Comparison of ENCODE assay signal across 9 cellular contexts in the genomic region with DNA sequence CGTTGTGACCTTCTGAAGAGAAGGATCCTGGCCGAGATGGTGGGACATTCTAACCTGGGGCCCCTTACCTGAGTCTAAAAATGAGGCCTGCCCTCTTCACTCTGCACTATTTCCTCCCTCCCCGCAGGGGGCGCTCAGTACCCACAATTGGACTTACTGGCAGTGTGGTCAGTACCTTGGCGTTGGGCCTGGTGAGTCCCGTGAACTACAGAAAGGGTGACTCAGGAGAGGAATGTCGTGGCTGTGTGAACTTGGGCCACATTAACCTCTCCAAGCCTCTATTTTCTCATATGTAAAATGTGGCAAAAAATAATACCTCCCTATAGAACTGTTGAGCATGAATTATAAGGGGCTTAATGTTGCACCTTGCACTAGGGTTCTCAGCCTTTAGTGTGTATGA. TPM values are rescaled to one million over a fixed set of nuclear protein-coding genes. Genes with fewer than 3 reads are reported as not detected.
DNase-seq lines count a peak whose midpoint lies in the region; ATAC-seq and TF ChIP-seq lines count a peak whose summit lies in the region.
"Had no signal": no experiment of that assay in that cellular context is flagged by ENCODE, and none has a peak within 500 bp of the region (broad histone marks: within the 10 kb centered on the region; RNA-seq: fewer than 3 reads in every experiment).

No MANE protein-coding gene starts in this region.

- H3K9me3 Mint-ChIP-seq in activated CD4-positive, alpha-beta memory T cell treated with anti-CD3 and anti-CD28 coated beads for 36 hours, result no peaks in the 10 kb centered on the region

- WGBS in lung, 2 donors, result 14 to 18% methylated on average over 7 of the region's 7 CpGs

- H3K9ac ChIP-seq in duodenal mucosa (ENCODE audit: low read depth in 1 of 2, low read length in 2 of 2), result peak overlapping the region; percentile 9 to 42

- POLR2A ChIA-PET in HEK293 (lab: Yijun Ruan, JAX), result interaction anchor here (0.7 to 1.6 kb wide), 2 partner anchors 64 to 85 kb away, joined by 3 read pairs; a partner anchor contains a TSS
- POLR2A ChIA-PET in activated CD4-positive, alpha-beta memory T cell treated with anti-CD3 and anti-CD28 coated beads for 36 hours (lab: Charles Lee), result no interaction called here

- H3K27me3 ChIP-seq in duodenal mucosa (ENCODE audit: control insufficient read depth in 1 of 2, insufficient read depth in 2 of 2, low read length in 2 of 2) (no peaks in the 10 kb centered on the region), lung (ENCODE audit: control insufficient read depth, insufficient read depth) (no peaks in the 10 kb centered on the region)

- CTCF ChIA-PET in HEK293 (lab: Yijun Ruan, JAX), result interaction anchor here (0.5 to 10.0 kb wide), 31 partner anchors 9 to 861 kb away, joined by 3 to 95 read pairs (median 4); a partner anchor contains a TSS
- CTCF ChIA-PET in activated CD4-positive, alpha-beta memory T cell treated with anti-CD3 and anti-CD28 coated beads for 36 hours (lab: Charles Lee), result interaction anchor here (0.5 to 3.4 kb wide), 16 partner anchors 18 to 180 kb away, joined by 3 to 19 read pairs (median 3); a partner anchor contains a TSS

- no peaks in the 10 kb centered on the region for H3K27me3 Mint-ChIP-seq in activated CD4-positive, alpha-beta memory T cell treated with anti-CD3 and anti-CD28 coated beads for 36 hours

- no peak overlapping the region for H3K27ac ChIP-seq in HEK293 (ENCODE audit: extremely low read depth, low read depth, low read length)
- H3K27ac ChIP-seq in duodenal mucosa (ENCODE audit: low read depth, low read length), result no peak overlapping the region
- H3K27ac ChIP-seq in lung (ENCODE audit: low read depth in 1 of 2, low read length in 1 of 2), result peak overlapping the region in 1 of 2 donors; percentile 73
- H3K27ac ChIP-seq: SK-N-MC had no signal

- TF ChIP-seq CTCF in HEK293 (tag by site-specific recombination; IDR thresholded peaks at IDR 0.05) (peak; percentile 89), lung (IDR thresholded peaks at IDR 0.05; ENCODE audit: control extremely low read depth, extremely low read depth) (peak; percentile 68)

- intact Hi-C loops in activated CD4-positive, alpha-beta memory T cell treated with anti-CD3 and anti-CD28 coated beads for 36 hours (cut with micrococcal nuclease), result loop anchor here (1.0 kb wide), 3 partner anchors 29 to 144 kb away; no protein-coding TSS in a partner anchor

- H3K36me3 ChIP-seq in HEK293 (ENCODE audit: control insufficient read depth in 2 of 2, insufficient read depth in 1 of 2, low read length in 2 of 2) (peaks cover 21 to 45% of the 10 kb centered on the region in 2 experiments), duodenal mucosa (ENCODE audit: control insufficient read depth in 1 of 2, insufficient read depth in 2 of 2, low read length in 2 of 2) (peaks cover 30 to 37% of the 10 kb centered on the region in 2 donors), lung (ENCODE audit: control insufficient read depth in 2 of 2, insufficient read depth in 2 of 2, low read length in 2 of 2) (peaks cover 10 to 36% of the 10 kb centered on the region in 2 donors)

- H3K4me3 ChIP-seq in HEK293 (ENCODE audit: low read depth, low read length) (no peak overlapping the region), duodenal mucosa (ENCODE audit: low read depth in 1 of 2, low read length in 2 of 2) (no peak overlapping the region), lung (no peak overlapping the region)
- H3K4me3 ChIP-seq: SK-N-MC had no signal

- H3K36me3 Mint-ChIP-seq in activated CD4-positive, alpha-beta memory T cell treated with anti-CD3 and anti-CD28 coated beads for 36 hours, result peaks cover 20% of the 10 kb centered on the region

- H3K4me3 Mint-ChIP-seq in activated CD4-positive, alpha-beta memory T cell treated with anti-CD3 and anti-CD28 coated beads for 36 hours, result no peak overlapping the region

- ATAC-seq in lung (ENCODE audit: insufficient read depth, low FRiP score), result peak; percentile 55
- no peak for ATAC-seq in HG02571 (IDR thresholded peaks at IDR 0.05; ENCODE audit: unreplicated experiment)

- no peak overlapping the region for H3K27ac Mint-ChIP-seq in activated CD4-positive, alpha-beta memory T cell treated with anti-CD3 and anti-CD28 coated beads for 36 hours

- peaks cover 26% of the 10 kb centered on the region for H3K4me1 Mint-ChIP-seq in activated CD4-positive, alpha-beta memory T cell treated with anti-CD3 and anti-CD28 coated beads for 36 hours (ENCODE audit: low read depth)

- H3K4me1 ChIP-seq in HEK293 (ENCODE audit: control insufficient read depth, insufficient read depth, low read length) (peaks cover 6% of the 10 kb centered on the region), duodenal mucosa (ENCODE audit: control insufficient read depth in 1 of 2, insufficient read depth in 2 of 2, low read length in 2 of 2) (peaks cover 20 to 24% of the 10 kb centered on the region in 2 donors), lung (ENCODE audit: control insufficient read depth in 2 of 2, insufficient read depth in 2 of 2, low read length in 2 of 2) (peaks cover 0 to 6% of the 10 kb centered on the region in 2 donors)

- DNase-seq in COLO668 (lab: John Stamatoyannopoulos, UW; ENCODE audit: unreplicated experiment), result peak; percentile 61
- DNase-seq in NCI-H748 (lab: John Stamatoyannopoulos, UW; ENCODE audit: unreplicated experiment), result peak; percentile 65
- DNase-seq in activated CD4-positive, alpha-beta memory T cell treated with anti-CD3 and anti-CD28 coated beads for 36 hours, result peak; percentile 88
- peak; percentile 96 for DNase-seq in lung (ENCODE audit: low spot score)
- peak; percentile 15 to 61 (median 26) for DNase-seq in stimulated activated CD4-positive, alpha-beta T cell treated with anti-CD3 and anti-CD28 coated beads, TNF-alpha, amount 100 ng/mL, for 1 hour (ENCODE audit: low read depth in 3 of 3, low spot score in 1 of 3)

- H3K9me3 ChIP-seq in HEK293 (ENCODE audit: control insufficient read depth, insufficient read depth, low read depth, low read length), result no peaks in the 10 kb centered on the region
- H3K9me3 ChIP-seq in duodenal mucosa (ENCODE audit: control insufficient read depth in 1 of 2, low read length in 2 of 2), result no peaks in the 10 kb centered on the region
- no peaks in the 10 kb centered on the region for H3K9me3 ChIP-seq in lung (ENCODE audit: control insufficient read depth in 2 of 2, insufficient read depth in 1 of 2, low read length in 1 of 2)

TF ChIP-seq in HEK293, 187 proteins besides CTCF, POLR2A, EP300 and RAD21 (continues in another document):
- TF ChIP-seq ZNF529 (tag by site-specific recombination; IDR thresholded peaks at IDR 0.05; ENCODE audit: insufficient replicate concordance), result no peak
- peak; percentile 22; the same call in 1 of the 2 replicates for TF ChIP-seq ZNF394 (tag by site-specific recombination; IDR thresholded peaks at IDR 0.05; ENCODE audit: borderline replicate concordance)
- TF ChIP-seq ZNF341 (tag by site-specific recombination; IDR thresholded peaks at IDR 0.05; ENCODE audit: low read depth), result no peak
- no peak for TF ChIP-seq ZNF830 (tag by site-specific recombination; IDR thresholded peaks at IDR 0.05; ENCODE audit: low read depth)
- no peak for TF ChIP-seq SP7 (tag by site-specific recombination; IDR thresholded peaks at IDR 0.05)
- TF ChIP-seq ZFP37 (tag by site-specific recombination; IDR thresholded peaks at IDR 0.05), result 0 out of 2 replicates have a peak, but pooled peaks have one; percentile 53
- no peak for TF ChIP-seq ZNF366 (tag by site-specific recombination; conservative IDR thresholded peaks at IDR 0.05)
- TF ChIP-seq, protein P1, sequence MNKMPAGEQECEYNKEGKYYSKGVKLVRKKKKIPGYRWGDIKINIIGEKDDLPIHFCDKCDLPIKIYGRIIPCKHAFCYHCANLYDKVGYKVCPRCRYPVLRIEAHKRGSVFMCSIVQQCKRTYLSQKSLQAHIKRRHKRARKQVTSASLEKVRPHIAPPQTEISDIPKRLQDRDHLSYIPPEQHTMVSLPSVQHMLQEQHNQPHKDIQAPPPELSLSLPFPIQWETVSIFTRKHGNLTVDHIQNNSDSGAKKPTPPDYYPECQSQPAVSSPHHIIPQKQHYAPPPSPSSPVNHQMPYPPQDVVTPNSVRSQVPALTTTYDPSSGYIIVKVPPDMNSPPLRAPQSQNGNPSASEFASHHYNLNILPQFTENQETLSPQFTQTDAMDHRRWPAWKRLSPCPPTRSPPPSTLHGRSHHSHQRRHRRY (tag by site-specific recombination; IDR thresholded peaks at IDR 0.05), result no peak

RNA-seq across cellular contexts. Expression of a gene that starts 3.9 kb away (rescaled TPM):
- total RNA-seq in activated CD4-positive, alpha-beta memory T cell treated with anti-CD3 and anti-CD28 coated beads for 36 hours, result 10 to 100 TPM; 31.9 to 37.2 TPM
- 10 to 100 TPM; 31.2 to 43.2 TPM for total RNA-seq in lung
- polyA plus RNA-seq in lung, result 10 to 100 TPM; 20.1 to 28.5 TPM

RNA-seq across cellular contexts. Expression of a gene that starts 13.8 kb away (rescaled TPM):
- not detected for total RNA-seq in activated CD4-positive, alpha-beta memory T cell treated with anti-CD3 and anti-CD28 coated beads for 36 hours
- under 1 TPM in 1 of 2 donors, not detected in 1; 0.37 TPM for total RNA-seq in lung
- polyA plus RNA-seq in lung, result under 1 TPM; 0.14 to 0.35 TPM

RNA-seq across cellular contexts. Expression of a gene that starts 25.7 kb away (rescaled TPM):
- 1 to 10 TPM; 8.1 to 8.5 TPM for total RNA-seq in activated CD4-positive, alpha-beta memory T cell treated with anti-CD3 and anti-CD28 coated beads for 36 hours
- 1 to 10 TPM; 4.7 to 6.4 TPM for total RNA-seq in lung
- polyA plus RNA-seq in lung, result under 1 TPM; 0.73 to 0.90 TPM

RNA-seq across cellular contexts. Expression of a gene that starts 50.0 kb away (rescaled TPM):
- total RNA-seq in activated CD4-positive, alpha-beta memory T cell treated with anti-CD3 and anti-CD28 coated beads for 36 hours, result not detected
- 1 to 10 TPM; 1.3 to 2.6 TPM for total RNA-seq in lung
- 1 to 10 TPM; 2.5 to 2.6 TPM for polyA plus RNA-seq in lung

RNA-seq across cellular contexts. Expression of a gene that starts 56.5 kb away (rescaled TPM):
- total RNA-seq in activated CD4-positive, alpha-beta memory T cell treated with anti-CD3 and anti-CD28 coated beads for 36 hours, result 10 to 100 TPM; 20.1 to 23.6 TPM
- 10 to 100 TPM; 77.7 to 79.2 TPM for total RNA-seq in lung
- polyA plus RNA-seq in lung, result 10 to 100 TPM; 23.5 to 64.1 TPM

Comparison
In these comparisons a context has a peak if more than half of its experiments do, and no peak if none do; other contexts are left out.
1. DNase-seq: peak in every context shown above with its lines; median percentile 96 in lung; 88 in activated CD4-positive, alpha-beta memory T cell treated with anti-CD3 and anti-CD28 coated beads for 36 hours; 65 in NCI-H748; 61 in COLO668; 26 in stimulated activated CD4-positive, alpha-beta T cell treated with anti-CD3 and anti-CD28 coated beads, TNF-alpha, amount 100 ng/mL, for 1 hour.